25 cellular contexts compared by ENCODE assay signal in genomic region chr1:214012418-214012817, GRCh38. TPM values are rescaled to one million over a fixed set of nuclear protein-coding genes. Genes with fewer than 3 reads are reported as not detected.
"Had no signal": no experiment of that assay in that cellular context is flagged by ENCODE, and none has a peak within 500 bp of the region (broad histone marks: within the 10 kb centered on the region; RNA-seq: fewer than 3 reads in every experiment).

No MANE protein-coding gene starts in this region.

- H3K27ac Mint-ChIP-seq: activated CD4-positive, alpha-beta memory T cell treated with anti-CD3 and anti-CD28 coated beads, Interleukin-2, amount 10 ng/mL, durations not matched to agents 7 days and 5 days; activated CD4-positive, alpha-beta T cell treated with anti-CD3 and anti-CD28 coated beads, Interleukin-2, amount 10 ng/mL, durations not matched to agents 24 days and 14 days; activated naive CD4-positive, alpha-beta T cell treated with anti-CD3 and anti-CD28 coated beads for 36 hours; activated naive CD8-positive, alpha-beta T cell treated with anti-CD3 and anti-CD28 coated beads, Interleukin-2, amount 10 ng/mL, durations not matched to agents 7 days and 5 days; activated T-cell treated with anti-CD3 and anti-CD28 coated beads, Interleukin-2, amount 50 U/mL, for 72 hours; nephron progenitor cell; type B pancreatic cell had no signal

- H3K79me2 ChIP-seq: parathyroid adenoma had no signal

- H3K36me3 Mint-ChIP-seq: activated naive CD8-positive, alpha-beta T cell treated with anti-CD3 and anti-CD28 coated beads, Interleukin-2, amount 10 ng/mL, durations not matched to agents 7 days and 5 days; type B pancreatic cell had no signal

- H3K27me3 ChIP-seq: body of pancreas, sigmoid colon, spleen, vagina had no signal

- H3K27ac ChIP-seq: body of pancreas, parathyroid adenoma, sigmoid colon, spleen, thoracic aorta, vagina, VCaP had no signal

- DNase-seq: activated CD4-positive, alpha-beta memory T cell treated with anti-CD3 and anti-CD28 coated beads, Interleukin-2, amount 10 ng/mL, durations not matched to agents 7 days and 5 days; activated CD4-positive, alpha-beta T cell treated with anti-CD3 and anti-CD28 coated beads, Interleukin-2, amount 10 ng/mL, durations not matched to agents 24 days and 14 days; activated effector memory CD4-positive, alpha-beta T cell treated with Interleukin-2 at 50 U/mL for 16 hours; activated naive CD4-positive, alpha-beta T cell treated with anti-CD3 and anti-CD28 coated beads for 36 hours; activated naive CD8-positive, alpha-beta T cell treated with anti-CD3 and anti-CD28 coated beads, Interleukin-2, amount 10 ng/mL, durations not matched to agents 7 days and 5 days; activated T-cell treated with anti-CD3 and anti-CD28 coated beads, Interleukin-2, amount 50 U/mL, for 72 hours; body of pancreas; central memory CD4-positive, alpha-beta T cell; dorsolateral prefrontal cortex; foreskin fibroblast; hypothalamus; mesenchymal stem cell; mucosa of descending colon; nephron progenitor cell; sigmoid colon; spleen; stimulated activated CD4-positive, alpha-beta T cell treated with anti-CD3 and anti-CD28 coated beads, Interleukin-4, amount 100 ng/mL, for 24 hours; stimulated activated naive CD4-positive, alpha-beta T cell treated with Interleukin-2 at 50 U/mL for 16 hours had no signal

- H3K9me3 ChIP-seq: body of pancreas, mucosa of descending colon, sigmoid colon, spleen, thoracic aorta, vagina had no signal

- H3K9ac ChIP-seq: parathyroid adenoma had no signal

- H3K4me3 Mint-ChIP-seq: activated CD4-positive, alpha-beta memory T cell treated with anti-CD3 and anti-CD28 coated beads, Interleukin-2, amount 10 ng/mL, durations not matched to agents 7 days and 5 days; activated CD4-positive, alpha-beta T cell treated with anti-CD3 and anti-CD28 coated beads, Interleukin-2, amount 10 ng/mL, durations not matched to agents 24 days and 14 days; activated naive CD4-positive, alpha-beta T cell treated with anti-CD3 and anti-CD28 coated beads for 36 hours; activated naive CD8-positive, alpha-beta T cell treated with anti-CD3 and anti-CD28 coated beads, Interleukin-2, amount 10 ng/mL, durations not matched to agents 7 days and 5 days; activated T-cell treated with anti-CD3 and anti-CD28 coated beads, Interleukin-2, amount 50 U/mL, for 72 hours; nephron progenitor cell; type B pancreatic cell had no signal

- H3K27me3 Mint-ChIP-seq: activated CD4-positive, alpha-beta memory T cell treated with anti-CD3 and anti-CD28 coated beads, Interleukin-2, amount 10 ng/mL, durations not matched to agents 7 days and 5 days; activated naive CD8-positive, alpha-beta T cell treated with anti-CD3 and anti-CD28 coated beads, Interleukin-2, amount 10 ng/mL, durations not matched to agents 7 days and 5 days; type B pancreatic cell had no signal

- FAIRE-seq: colon had no signal

- H3K9me3 Mint-ChIP-seq: activated CD4-positive, alpha-beta memory T cell treated with anti-CD3 and anti-CD28 coated beads, Interleukin-2, amount 10 ng/mL, durations not matched to agents 7 days and 5 days; activated CD4-positive, alpha-beta T cell treated with anti-CD3 and anti-CD28 coated beads, Interleukin-2, amount 10 ng/mL, durations not matched to agents 24 days and 14 days; activated naive CD4-positive, alpha-beta T cell treated with anti-CD3 and anti-CD28 coated beads for 36 hours; activated naive CD8-positive, alpha-beta T cell treated with anti-CD3 and anti-CD28 coated beads, Interleukin-2, amount 10 ng/mL, durations not matched to agents 7 days and 5 days; nephron progenitor cell; type B pancreatic cell had no signal

- H3K4me3 ChIP-seq: body of pancreas, dorsolateral prefrontal cortex, mucosa of descending colon, sigmoid colon, spleen, thoracic aorta, vagina had no signal

- H2AFZ ChIP-seq: parathyroid adenoma had no signal

- H3K36me3 ChIP-seq: sigmoid colon, thoracic aorta, vagina had no signal

- H3K4me1 ChIP-seq: body of pancreas, parathyroid adenoma, sigmoid colon, vagina had no signal

- H3K4me1 Mint-ChIP-seq: activated CD4-positive, alpha-beta memory T cell treated with anti-CD3 and anti-CD28 coated beads, Interleukin-2, amount 10 ng/mL, durations not matched to agents 7 days and 5 days; activated CD4-positive, alpha-beta T cell treated with anti-CD3 and anti-CD28 coated beads, Interleukin-2, amount 10 ng/mL, durations not matched to agents 24 days and 14 days; activated naive CD8-positive, alpha-beta T cell treated with anti-CD3 and anti-CD28 coated beads, Interleukin-2, amount 10 ng/mL, durations not matched to agents 7 days and 5 days had no signal

RNA-seq across cellular contexts. Expression of gene PROX1, which starts 24.6 kb away (rescaled TPM):
- total RNA-seq: activated CD4-positive, alpha-beta T cell treated with anti-CD3 and anti-CD28 coated beads, Interleukin-2, amount 10 ng/mL, durations not matched to agents 24 days and 14 days; activated naive CD8-positive, alpha-beta T cell treated with anti-CD3 and anti-CD28 coated beads, Interleukin-2, amount 10 ng/mL, durations not matched to agents 7 days and 5 days; T-helper 2 cell treated with Interferon-gamma antibody and Interleukin-4, amounts not matched to agents 100 ng/mL and 5 ng/mL, for 36 hours had no signal
